In the genomic region with DNA sequence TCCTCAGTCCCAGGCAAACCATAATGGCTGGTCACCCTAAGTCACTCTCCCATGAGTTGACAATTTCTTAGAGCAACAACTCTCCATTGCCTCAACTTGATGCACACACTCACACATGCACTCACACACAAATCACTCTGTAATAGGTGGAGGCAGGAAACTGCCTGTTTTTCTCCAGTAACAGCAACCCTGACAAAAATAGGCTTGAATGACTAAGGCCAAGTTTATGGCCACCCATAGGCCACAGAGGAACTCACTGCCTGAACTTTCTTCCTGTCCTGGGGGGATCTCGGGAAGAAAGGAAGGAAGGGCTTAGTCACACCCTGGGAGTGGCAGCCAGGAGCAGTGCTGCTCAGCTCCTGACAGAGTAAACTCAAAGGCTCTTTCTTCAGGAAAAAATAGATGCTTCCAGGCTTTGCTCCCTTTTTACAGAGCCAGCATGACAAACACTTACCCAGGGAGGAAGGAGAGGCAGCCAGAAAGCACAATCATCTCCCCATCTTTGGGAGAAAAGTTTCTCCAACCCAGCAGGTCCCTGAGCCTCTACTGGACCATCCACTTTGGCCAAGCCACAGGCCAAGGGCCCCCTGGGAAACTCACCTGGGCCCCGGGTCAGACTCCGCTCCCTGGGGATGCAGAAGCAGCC, we compare ENCODE assay signal across 8 cellular contexts. TPM values are rescaled to one million over a fixed set of nuclear protein-coding genes. Genes with fewer than 3 reads are reported as not detected.
A peak's percentile ranks its signal among the peaks of the same experiment; 100 is the strongest.
DNase-seq lines count a peak whose midpoint lies in the region; ATAC-seq and TF ChIP-seq lines count a peak whose summit lies in the region.

No MANE protein-coding gene starts in this region.

- no peaks in the 10 kb centered on the region for H3K9me2 ChIP-seq in HCT116 (ENCODE audit: insufficient read depth)

- H3K27me3 ChIP-seq in HCT116 (ENCODE audit: insufficient read depth, low read length) (no peaks in the 10 kb centered on the region), adrenal gland (no peaks in the 10 kb centered on the region), right cardiac atrium (ENCODE audit: control insufficient read depth, insufficient read depth) (no peaks in the 10 kb centered on the region)

- 60 to 65% (median 63%) methylated on average over 2 to 3 of the region's 3 CpGs for WGBS in adrenal gland, 4 donors
- 31% methylated on average over 3 of the region's 3 CpGs for WGBS in right cardiac atrium

- H3K36me3 ChIP-seq in HCT116 (ENCODE audit: control insufficient read depth in 1 of 2, insufficient read depth in 2 of 2, low read length in 2 of 2) (no peaks in the 10 kb centered on the region), adrenal gland (replicated peaks in 1 of 2) (no peaks in the 10 kb centered on the region)

- TF ChIP-seq POLR2A in HCT116 (IDR thresholded peaks at IDR 0.05; ENCODE audit: borderline replicate concordance, extremely low read depth, insufficient read depth, insufficient read length) (peak; percentile 22), adrenal gland (IDR thresholded peaks at IDR 0.05) (no peak)

- H3K4me1 ChIP-seq in HCT116 (ENCODE audit: control insufficient read depth in 1 of 2, insufficient read depth in 2 of 2, low read length in 2 of 2) (peaks cover 18 to 56% of the 10 kb centered on the region in 2 experiments), adrenal gland (replicated peaks in 1 of 2) (peaks cover 0 to 9% of the 10 kb centered on the region in 2 donors), right cardiac atrium (ENCODE audit: control insufficient read depth, insufficient read depth, low read length) (peaks cover 29% of the 10 kb centered on the region)

- intact Hi-C loops in HCT116 (cut with micrococcal nuclease): no loop called here
- intact Hi-C loops in adrenal gland (cut with DNase I): no loop called here
- intact Hi-C loops in right cardiac atrium (cut with DNase I): no loop called here

- H3K9me3 ChIP-seq in HCT116 (ENCODE audit: control insufficient read depth in 1 of 2, insufficient read depth in 1 of 2, low read depth in 1 of 2, low read length in 2 of 2) (no peaks in the 10 kb centered on the region), adrenal gland (replicated peaks in 1 of 3) (no peaks in the 10 kb centered on the region), right cardiac atrium (ENCODE audit: control insufficient read depth, low read length) (no peaks in the 10 kb centered on the region)

- peak; percentile 29; the same call in 1 of the 2 replicates for TF ChIP-seq RAD21 in HCT116 (IDR thresholded peaks at IDR 0.05; ENCODE audit: low read depth)

- DNase-seq in HCT116 (ENCODE audit: low read depth, low spot score): peak; percentile 83
- peak in 4 of 7 donors; percentile 10 to 59 (median 29) for DNase-seq in adrenal gland
- peak; percentile 50 to 65 (median 64) for DNase-seq in right cardiac atrium
- peak; percentile 36 for DNase-seq in smooth muscle cell of the brain vasculature (ENCODE audit: low read depth, low spot score)
- no peak for DNase-seq in activated effector memory CD4-positive, alpha-beta T cell treated with anti-CD3 and anti-CD28 coated beads, Interleukin-2, amount 50 U/mL, for 16 hours
- no peak for DNase-seq in activated naive CD4-positive, alpha-beta T cell (lab: John Stamatoyannopoulos, UW)

- H3K9ac ChIP-seq in HCT116 (ENCODE audit: low read length): peak overlapping the region; percentile 52

- POLR2A ChIA-PET in HCT116 (lab: Charles Lee): interaction anchor here (1.2 to 1.6 kb wide), 2 partner anchors 11 to 91 kb away, joined by 3 to 8 read pairs; no protein-coding TSS in a partner anchor

- H3K4me3 ChIP-seq in HCT116 (replicated peaks in 1 of 2; ENCODE audit: low read depth in 1 of 2, low read length in 2 of 2): peak overlapping the region; percentile 40 to 41
- no peak overlapping the region for H3K4me3 ChIP-seq in adrenal gland
- no peak overlapping the region for H3K4me3 ChIP-seq in right cardiac atrium (ENCODE audit: low read length)

- no peaks in the 10 kb centered on the region; the same call in 1 of the 2 replicates for H3K79me2 ChIP-seq in HCT116 (ENCODE audit: insufficient read depth, low read length)

- RAD21 ChIA-PET in HCT116 (lab: Charles Lee; ENCODE audit: low non-redundant PET in 1 of 2, low total read pairs in 2 of 2, uncharacterized antibody in 2 of 2, unreplicated experiment in 2 of 2): no interaction called here

- no TSS peak for BruUV-seq in HCT116 (replicated peaks; lab: Mats Ljungman, UMichigan)

- H4K20me1 ChIP-seq in HCT116 (ENCODE audit: insufficient read depth): no peaks in the 10 kb centered on the region

- ATAC-seq in HCT116: peak; percentile 88
- ATAC-seq in right cardiac atrium: peak; percentile 80 to 97
- ATAC-seq in HG02973 (IDR thresholded peaks at IDR 0.05; ENCODE audit: unreplicated experiment): no peak
- no peak for ATAC-seq in GM18861 (IDR thresholded peaks at IDR 0.05; ENCODE audit: unreplicated experiment)

- H2AFZ ChIP-seq in HCT116 (ENCODE audit: low read depth, low read length, poor library complexity, severe bottlenecking): no peak overlapping the region

- TF ChIP-seq CTCF in HCT116 (IDR thresholded peaks at IDR 0.05 in 2 of 3, conservative IDR thresholded peaks at IDR 0.05 in 1 of 3; ENCODE audit: borderline replicate concordance in 1 of 3, insufficient read depth in 1 of 3, low read depth in 2 of 3, low read length in 2 of 3) (no peak), adrenal gland (IDR thresholded peaks at IDR 0.05) (no peak)

- peak overlapping the region; percentile 78 for H3K4me2 ChIP-seq in HCT116 (ENCODE audit: low read length)

- CTCF ChIA-PET in HCT116 (lab: Charles Lee): interaction anchor here (1.2 kb wide), 1 partner anchor 331 kb away, joined by 3 read pairs; no protein-coding TSS in a partner anchor

- H3K27ac ChIP-seq in HCT116 (ENCODE audit: low read depth, low read length) (peak overlapping the region; percentile 76), adrenal gland (peak overlapping the region in 2 of 5 donors; percentile 11 to 81), right cardiac atrium (ENCODE audit: low read length) (peak overlapping the region; percentile 76)

TF ChIP-seq in HCT116, 20 proteins besides CTCF, POLR2A, EP300 and RAD21:
- no peak for TF ChIP-seq EZH2 (IDR thresholded peaks at IDR 0.05)
- peak; percentile 51 for TF ChIP-seq TCF7L2 (IDR thresholded peaks at IDR 0.05; ENCODE audit: borderline replicate concordance, extremely low read depth, insufficient read depth, insufficient read length)
- peak; percentile 81 for TF ChIP-seq MAX (IDR thresholded peaks at IDR 0.05)
- peak; percentile 80 for TF ChIP-seq YY1 (IDR thresholded peaks at IDR 0.05; ENCODE audit: extremely low read depth, insufficient replicate concordance, low read depth, low read length)
- TF ChIP-seq SIN3A (IDR thresholded peaks at IDR 0.05; ENCODE audit: low read depth): no peak
- TF ChIP-seq SRF (IDR thresholded peaks at IDR 0.05; ENCODE audit: low read depth): peak; percentile 52; the same call in 1 of the 2 replicates
- 0 out of 2 replicates have a peak, but pooled peaks have one; percentile 11 for TF ChIP-seq ZFX (IDR thresholded peaks at IDR 0.05)
- TF ChIP-seq ZBTB33 (IDR thresholded peaks at IDR 0.05; ENCODE audit: extremely low read depth, insufficient replicate concordance, low read length): no peak
- TF ChIP-seq CBX3 (IDR thresholded peaks at IDR 0.05; ENCODE audit: low read depth): peak; percentile 95
- no peak; the same call in 1 of the 2 replicates for TF ChIP-seq CEBPB (IDR thresholded peaks at IDR 0.05; ENCODE audit: low read depth)
- TF ChIP-seq POLR2AphosphoS5 (IDR thresholded peaks at IDR 0.05; ENCODE audit: low read depth, low read length): peak; percentile 73
- peak; percentile 93 for TF ChIP-seq SP1 (IDR thresholded peaks at IDR 0.05; ENCODE audit: low read depth)
- TF ChIP-seq FOSL1 (IDR thresholded peaks at IDR 0.05; ENCODE audit: low read depth): peak; percentile 83
- no peak for TF ChIP-seq EGR1 (IDR thresholded peaks at IDR 0.05; ENCODE audit: low read depth)
- peak; percentile 87 for TF ChIP-seq JUND (IDR thresholded peaks at IDR 0.05)

RNA-seq across cellular contexts. Expression of gene SH3TC2, which starts 0.4 kb away (rescaled TPM):
- total RNA-seq in HCT116 (2021; ENCODE audit: unreplicated experiment) (12.8 TPM), adrenal gland (1 to 10 TPM in 1 of 8 donors, under 1 TPM in 7; 0.14 to 1.1 (median 0.55) TPM), right cardiac atrium (10 to 100 TPM in 3 of 4 donors, 1 to 10 TPM in 1; 6.7 to 17.9 (median 14.7) TPM)
- 5.3 and 5.7 TPM in 2 replicates for polyA plus RNA-seq in HCT116 (2012)
- polyA plus RNA-seq in adrenal gland (under 1 TPM; 0.24 to 0.40 (median 0.26) TPM), right cardiac atrium (4.9 TPM)

Comparison
In these comparisons a context has a peak if more than half of its experiments do, and no peak if none do; other contexts are left out.
1. ATAC-seq: peak in HCT116 (single experiment) and right cardiac atrium (2 of 2); none in HG02973 (single experiment) and GM18861 (single experiment).
2. DNase-seq: peak in HCT116 (single experiment), adrenal gland (4 of 7), right cardiac atrium (3 of 3) and smooth muscle cell of the brain vasculature (single experiment); none in activated effector memory CD4-positive, alpha-beta T cell treated with anti-CD3 and anti-CD28 coated beads, Interleukin-2, amount 50 U/mL, for 16 hours (single experiment) and activated naive CD4-positive, alpha-beta T cell (0 of 4).
3. H3K4me3 ChIP-seq: peak in HCT116 (2 of 2); none in adrenal gland (0 of 4) and right cardiac atrium (single experiment).